Comparison of ENCODE assay signal across 7 cellular contexts in genomic region chr1:166165661-166166399, GRCh38.
DNase-seq lines count a peak whose midpoint lies in the region; ATAC-seq and TF ChIP-seq lines count a peak whose summit lies in the region.

No MANE protein-coding gene starts in this region.

- H3K27ac Mint-ChIP-seq in stimulated activated naive B cell treated with anti-CD40 and anti-IgM and Interleukin-4, amounts not matched to agents 10 μg/mL and 1 μg/mL and 100 μg/mL, for 72 hours, result peak overlapping the region; percentile 47

- TF ChIP-seq CTCF in astrocyte of the cerebellum (IDR thresholded peaks at IDR 0.05; ENCODE audit: low read depth, low read length, missing control alignments), result no peak

- H3K4me3 Mint-ChIP-seq in stimulated activated naive B cell treated with anti-CD40 and anti-IgM and Interleukin-4, amounts not matched to agents 10 μg/mL and 1 μg/mL and 100 μg/mL, for 72 hours, result peak overlapping the region; percentile 83 to 86

- peaks cover 24 to 38% of the 10 kb centered on the region in 2 donors for H3K4me1 Mint-ChIP-seq in stimulated activated naive B cell treated with anti-CD40 and anti-IgM and Interleukin-4, amounts not matched to agents 10 μg/mL and 1 μg/mL and 100 μg/mL, for 72 hours

- in situ Hi-C loops in astrocyte of the cerebellum (cut with HindIII; ENCODE audit: low sequenced_read_pairs), result no loop called here

- DNase-seq in astrocyte of the cerebellum (ENCODE audit: low read depth), result no peak
- peak; percentile 4 for DNase-seq in iris pigment epithelial cell (ENCODE audit: low read depth)
- DNase-seq in stimulated activated naive B cell treated with anti-CD40 and anti-IgM and Interleukin-4, amounts not matched to agents 10 μg/mL and 1 μg/mL and 100 μg/mL, for 72 hours, result no peak
- DNase-seq in NCI-H2107 (lab: John Stamatoyannopoulos, UW), result no peak

- peaks cover 0 to 2% of the 10 kb centered on the region in 2 donors for H3K9me3 Mint-ChIP-seq in stimulated activated naive B cell treated with anti-CD40 and anti-IgM and Interleukin-4, amounts not matched to agents 10 μg/mL and 1 μg/mL and 100 μg/mL, for 72 hours

- no peaks in the 10 kb centered on the region for H3K36me3 Mint-ChIP-seq in stimulated activated naive B cell treated with anti-CD40 and anti-IgM and Interleukin-4, amounts not matched to agents 10 μg/mL and 1 μg/mL and 100 μg/mL, for 72 hours

- ATAC-seq in GM18502 (IDR thresholded peaks at IDR 0.05; ENCODE audit: poor library complexity, unreplicated experiment) (peak; percentile 4), HG03521 (IDR thresholded peaks at IDR 0.05; ENCODE audit: unreplicated experiment) (peak; percentile 6), GM21786 (IDR thresholded peaks at IDR 0.05; ENCODE audit: unreplicated experiment) (no peak)
- ATAC-seq in stimulated activated naive B cell treated with anti-CD40 and anti-IgM and Interleukin-4, amounts not matched to agents 10 μg/mL and 1 μg/mL and 100 μg/mL, for 72 hours (replicated peaks), result no peak

- peak overlapping the region; percentile 43 for H3K4me3 ChIP-seq in astrocyte of the cerebellum (ENCODE audit: low read depth, low read length)

- H3K27me3 Mint-ChIP-seq in stimulated activated naive B cell treated with anti-CD40 and anti-IgM and Interleukin-4, amounts not matched to agents 10 μg/mL and 1 μg/mL and 100 μg/mL, for 72 hours, result peaks cover 50 to 70% of the 10 kb centered on the region in 2 donors

Comparison
In these comparisons a context has a peak if more than half of its experiments do, and no peak if none do; other contexts are left out.
1. ATAC-seq: peak in GM18502 (single experiment) and HG03521 (single experiment); none in stimulated activated naive B cell treated with anti-CD40 and anti-IgM and Interleukin-4, amounts not matched to agents 10 μg/mL and 1 μg/mL and 100 μg/mL, for 72 hours (0 of 2) and GM21786 (single experiment).